8 cellular contexts compared by ENCODE assay signal in the genomic region with DNA sequence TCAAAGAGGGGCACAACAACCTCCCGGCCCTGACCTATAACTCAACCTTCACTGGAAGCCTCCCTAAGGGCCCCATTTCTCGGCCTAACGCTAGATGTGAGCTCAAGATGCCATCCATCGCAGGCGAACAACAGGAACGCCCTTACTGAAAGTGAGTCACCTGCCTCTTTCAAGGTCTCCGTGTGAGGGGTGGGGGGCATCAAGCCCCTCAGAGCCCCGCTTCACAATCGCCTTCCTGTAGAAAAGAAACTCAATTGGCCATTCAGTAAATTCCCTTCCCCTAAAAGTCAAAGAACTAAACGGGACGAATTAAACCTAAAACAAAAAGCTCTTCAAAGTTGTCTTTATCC. TPM values are rescaled to one million over a fixed set of nuclear protein-coding genes. Genes with fewer than 3 reads are reported as not detected.
DNase-seq lines count a peak whose midpoint lies in the region; ATAC-seq and TF ChIP-seq lines count a peak whose summit lies in the region.

No MANE protein-coding gene starts in this region.

- ATAC-seq in heart left ventricle (peak in 3 of 4 donors; percentile 33 to 44 (median 43)), psoas muscle (peak; percentile 42 to 63 (median 49))

- DNase-seq in GM19240 (ENCODE audit: insufficient read length, low spot score) (peak; percentile 18), Peyer's patch (peak; percentile 23 to 58 (median 51)), heart left ventricle (peak in 2 of 5 donors; percentile 11 to 27), psoas muscle (peak; percentile 16 to 51), vagina (ENCODE audit: extremely low spot score in 2 of 2) (no peak), SKM-1 treated with dmso at 0.1 percent for 144 hours (lab: John Stamatoyannopoulos, UW; ENCODE audit: unreplicated experiment) (no peak)
- DNase-seq in activated naive CD4-positive, alpha-beta T cell treated with anti-CD3 and anti-CD28 coated beads, Interleukin-2, amount 50 U/mL, for 16 hours = peak; percentile 59

- no peak for TF ChIP-seq POLR2A in Peyer's patch (IDR thresholded peaks at IDR 0.05)
- TF ChIP-seq POLR2A in heart left ventricle (IDR thresholded peaks at IDR 0.05) = no peak
- no peak for TF ChIP-seq POLR2A in vagina (IDR thresholded peaks at IDR 0.05)

- TF ChIP-seq CTCF in 22Rv1 (IDR thresholded peaks at IDR 0.05) (no peak), Peyer's patch (IDR thresholded peaks at IDR 0.05) (no peak), heart left ventricle (IDR thresholded peaks at IDR 0.05) (no peak), psoas muscle (IDR thresholded peaks at IDR 0.05) (no peak), vagina (IDR thresholded peaks at IDR 0.05) (no peak)

- peak overlapping the region; percentile 70 to 75 (median 74) for H3K4me3 ChIP-seq in Peyer's patch
- H3K4me3 ChIP-seq in heart left ventricle = peak overlapping the region; percentile 60 to 95 (median 73)
- H3K4me3 ChIP-seq in psoas muscle = peak overlapping the region; percentile 91
- H3K4me3 ChIP-seq in vagina = peak overlapping the region; percentile 64 to 87

- H3K9me3 ChIP-seq in Peyer's patch = no peaks in the 10 kb centered on the region
- H3K9me3 ChIP-seq in heart left ventricle = peaks cover 0 to 19% (median 9%) of the 10 kb centered on the region in 12 donors
- peaks cover 7% of the 10 kb centered on the region for H3K9me3 ChIP-seq in psoas muscle
- peaks cover 5% of the 10 kb centered on the region for H3K9me3 ChIP-seq in vagina

- H3K36me3 ChIP-seq in Peyer's patch = no peaks in the 10 kb centered on the region
- H3K36me3 ChIP-seq in heart left ventricle = peaks cover 0 to 19% (median 11%) of the 10 kb centered on the region in 9 donors
- H3K36me3 ChIP-seq in psoas muscle (ENCODE audit: insufficient read depth in 1 of 2, low read depth in 1 of 2) = peaks cover 2 to 19% of the 10 kb centered on the region in 2 donors
- H3K36me3 ChIP-seq in vagina = no peaks in the 10 kb centered on the region

- H3K4me1 ChIP-seq in Peyer's patch (peaks cover 0 to 12% (median 5%) of the 10 kb centered on the region in 4 donors), heart left ventricle (peaks cover 0 to 28% (median 15%) of the 10 kb centered on the region in 12 donors), psoas muscle (peaks cover 8% of the 10 kb centered on the region), vagina (peaks cover 24% of the 10 kb centered on the region)

- WGBS in heart left ventricle, 4 donors = 1 to 2% (median 1%) methylated on average over 9 to 11 of the region's 11 CpGs
- 0 to 1% (median 0%) methylated on average over 11 of the region's 11 CpGs for WGBS in psoas muscle, 3 donors

- H3K27me3 ChIP-seq in Peyer's patch (no peaks in the 10 kb centered on the region), heart left ventricle (no peaks in the 10 kb centered on the region), psoas muscle (ENCODE audit: insufficient read depth in 3 of 3, low read length in 2 of 3) (no peaks in the 10 kb centered on the region), vagina (no peaks in the 10 kb centered on the region)

- H3K27ac ChIP-seq in 22Rv1 = peak overlapping the region; percentile 96
- H3K27ac ChIP-seq in Peyer's patch = peak overlapping the region; percentile 82 to 95 (median 89)
- H3K27ac ChIP-seq in heart left ventricle = peak overlapping the region; percentile 81 to 96 (median 93)
- H3K27ac ChIP-seq in psoas muscle = peak overlapping the region; percentile 89
- H3K27ac ChIP-seq in vagina = peak overlapping the region; percentile 91

- intact Hi-C loops in heart left ventricle (cut with DNase I) (loop anchor here in 4 of 10 donors (1.0 to 10.0 kb wide), 6 partner anchors 46 to 264 kb away; a partner anchor contains a TSS), psoas muscle (cut with DNase I) (loop anchor here in 1 of 2 donors (5.0 kb wide), 1 partner anchor 236 kb away; a partner anchor contains a TSS), vagina (cut with DNase I) (no loop called here)

RNA-seq across cellular contexts. Expression of a gene that starts 0.7 kb away (rescaled TPM):
- total RNA-seq in Peyer's patch (10 to 100 TPM; 23.1 to 36.9 (median 31.1) TPM), heart left ventricle (10 to 100 TPM in 7 of 9 donors, 1 to 10 TPM in 2; 6.1 to 19.7 (median 14.5) TPM), psoas muscle (1 to 10 TPM; 5.1 to 8.5 (median 7.4) TPM), vagina (12.3 TPM)
- polyA plus RNA-seq in heart left ventricle (10 to 100 TPM in 1 of 2 donors, 1 to 10 TPM in 1; 9.1 to 11.3 TPM), psoas muscle (1 to 10 TPM; 3.4 to 8.1 (median 4.4) TPM)

RNA-seq across cellular contexts. Expression of a gene that starts 45.9 kb away (rescaled TPM):
- total RNA-seq in Peyer's patch = 10 to 100 TPM in 3 of 4 donors, 1 to 10 TPM in 1; 7.4 to 22.8 (median 14.7) TPM
- total RNA-seq in heart left ventricle = 10 to 100 TPM in 4 of 9 donors, 1 to 10 TPM in 5; 4.0 to 19.9 (median 8.6) TPM
- 10 to 100 TPM; 12.3 to 19.5 TPM for polyA plus RNA-seq in heart left ventricle
- 1 to 10 TPM; 3.0 to 7.1 (median 4.3) TPM for total RNA-seq in psoas muscle
- polyA plus RNA-seq in psoas muscle = 10 to 100 TPM in 1 of 3 donors, 1 to 10 TPM in 2; 5.7 to 13.2 (median 8.5) TPM
- 44.0 TPM for total RNA-seq in vagina

RNA-seq across cellular contexts. Expression of a gene that starts 48.1 kb away (rescaled TPM):
- total RNA-seq in Peyer's patch = 10 to 100 TPM in 3 of 4 donors, 1 to 10 TPM in 1; 9.6 to 44.6 (median 13.1) TPM
- total RNA-seq in heart left ventricle = 1 to 10 TPM; 3.8 to 9.7 (median 7.4) TPM
- 1 to 10 TPM; 2.0 to 3.7 TPM for polyA plus RNA-seq in heart left ventricle
- total RNA-seq in psoas muscle = 1 to 10 TPM; 3.0 to 5.2 (median 3.3) TPM
- 1 to 10 TPM in 2 of 3 donors, under 1 TPM in 1; 0.90 to 4.3 (median 1.5) TPM for polyA plus RNA-seq in psoas muscle
- total RNA-seq in vagina = 12.5 TPM

Comparison
In these comparisons a context has a peak if more than half of its experiments do, and no peak if none do; other contexts are left out.
1. DNase-seq: peak in GM19240 (single experiment), Peyer's patch (3 of 3), activated naive CD4-positive, alpha-beta T cell treated with anti-CD3 and anti-CD28 coated beads, Interleukin-2, amount 50 U/mL, for 16 hours (single experiment) and psoas muscle (2 of 2); none in vagina (0 of 2) and SKM-1 treated with dmso at 0.1 percent for 144 hours (single experiment).
2. Peak in every context shown above with its lines, with median percentiles within 50 percentile points of each other: H3K27ac ChIP-seq and H3K4me3 ChIP-seq.